Comparison of ENCODE assay signal across 7 cellular contexts in the genomic region with DNA sequence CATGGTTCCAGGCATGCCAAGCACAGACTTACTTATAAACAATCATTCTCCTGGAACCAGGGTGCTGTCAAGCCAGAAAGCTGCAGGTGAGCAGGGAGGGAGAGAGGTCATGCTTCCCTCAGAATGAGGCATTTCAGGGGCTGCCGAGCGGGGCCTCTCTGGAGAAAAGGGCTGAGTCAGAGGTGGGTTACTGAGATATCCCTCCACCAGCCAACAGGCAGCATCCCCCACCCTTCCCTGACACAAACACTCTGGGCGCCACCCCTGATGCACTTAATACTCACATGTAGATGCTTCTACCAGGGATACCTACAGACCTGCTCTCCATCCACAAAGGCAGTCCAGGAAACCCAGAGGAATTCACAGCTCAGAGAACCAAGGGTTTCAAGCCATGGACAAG. TPM values are rescaled to one million over a fixed set of nuclear protein-coding genes. Genes with fewer than 3 reads are reported as not detected.
DNase-seq lines count a peak whose midpoint lies in the region; ATAC-seq and TF ChIP-seq lines count a peak whose summit lies in the region.

No MANE protein-coding gene starts in this region.

- H3K36me3 ChIP-seq in HUES6 (ENCODE audit: control insufficient read depth, insufficient read depth, low read length) (peaks cover 8% of the 10 kb centered on the region), spleen (peaks cover 0 to 30% (median 1%) of the 10 kb centered on the region in 6 donors)

- POLR2A ChIA-PET in activated CD4-positive, alpha-beta memory T cell treated with anti-CD3 and anti-CD28 coated beads for 36 hours (lab: Charles Lee), result interaction anchor here (0.5 kb wide), 1 partner anchor 46 kb away, joined by 3 read pairs; no protein-coding TSS in a partner anchor

- no peak for ATAC-seq in right cardiac atrium

- H3K27ac ChIP-seq in HUES6 (ENCODE audit: low read depth, low read length), result no peak overlapping the region; the same call in 1 of the 2 replicates
- peak overlapping the region; percentile 97 for H3K27ac ChIP-seq in right cardiac atrium (ENCODE audit: low read length)
- peak overlapping the region; percentile 89 to 97 (median 95) for H3K27ac ChIP-seq in spleen

- H3K4me1 ChIP-seq in HUES6 (ENCODE audit: control insufficient read depth, insufficient read depth, low read length) (peaks cover 42% of the 10 kb centered on the region), right cardiac atrium (ENCODE audit: control insufficient read depth, insufficient read depth, low read length) (peaks cover 22% of the 10 kb centered on the region), spleen (peaks cover 70 to 100% (median 96%) of the 10 kb centered on the region in 6 donors)

- H3K4me3 ChIP-seq in HUES6 (ENCODE audit: low read depth, low read length), result no peak overlapping the region
- no peak overlapping the region for H3K4me3 ChIP-seq in right cardiac atrium (ENCODE audit: low read length)
- H3K4me3 ChIP-seq in spleen, result peak overlapping the region in 1 of 8 donors; percentile 67

- H3K27me3 ChIP-seq in HUES6 (ENCODE audit: control insufficient read depth, insufficient read depth, low read length), result no peaks in the 10 kb centered on the region
- no peaks in the 10 kb centered on the region for H3K27me3 ChIP-seq in right cardiac atrium (ENCODE audit: control insufficient read depth, insufficient read depth)
- H3K27me3 ChIP-seq in spleen (replicated peaks in 1 of 7), result no peaks in the 10 kb centered on the region

- no peaks in the 10 kb centered on the region for H3K9me3 Mint-ChIP-seq in activated CD4-positive, alpha-beta memory T cell treated with anti-CD3 and anti-CD28 coated beads for 36 hours

- H3K4me1 Mint-ChIP-seq in activated CD4-positive, alpha-beta memory T cell treated with anti-CD3 and anti-CD28 coated beads for 36 hours (ENCODE audit: low read depth), result peaks cover 60% of the 10 kb centered on the region

- peak overlapping the region; percentile 56 for H3K9ac ChIP-seq in HUES6 (ENCODE audit: low read length)

- 84% methylated on average over 3 of the region's 3 CpGs for WGBS in right cardiac atrium
- WGBS in spleen, 5 donors, result 69 to 80% (median 73%) methylated on average over 3 of the region's 3 CpGs

- no peak for TF ChIP-seq CTCF in spleen (IDR thresholded peaks at IDR 0.05 in 8 of 11, conservative IDR thresholded peaks at IDR 0.05 in 3 of 11)

- intact Hi-C loops in activated CD4-positive, alpha-beta memory T cell treated with anti-CD3 and anti-CD28 coated beads for 36 hours (cut with micrococcal nuclease), result no loop called here
- intact Hi-C loops in right cardiac atrium (cut with DNase I) (no loop called here), spleen (cut with DNase I; ENCODE audit: low total_unique reads) (no loop called here)

- H3K36me3 Mint-ChIP-seq in activated CD4-positive, alpha-beta memory T cell treated with anti-CD3 and anti-CD28 coated beads for 36 hours, result peaks cover 4% of the 10 kb centered on the region

- no peak overlapping the region for H3K4me3 Mint-ChIP-seq in activated CD4-positive, alpha-beta memory T cell treated with anti-CD3 and anti-CD28 coated beads for 36 hours

- CTCF ChIA-PET in activated CD4-positive, alpha-beta memory T cell treated with anti-CD3 and anti-CD28 coated beads for 36 hours (lab: Charles Lee), result interaction anchor here (1.0 kb wide), 1 partner anchor 30 kb away, joined by 5 read pairs; no protein-coding TSS in a partner anchor

- no peak for TF ChIP-seq POLR2A in spleen (IDR thresholded peaks at IDR 0.05)

- H3K27me3 Mint-ChIP-seq in activated CD4-positive, alpha-beta memory T cell treated with anti-CD3 and anti-CD28 coated beads for 36 hours, result no peaks in the 10 kb centered on the region

- H3K9me3 ChIP-seq in HUES6 (ENCODE audit: control insufficient read depth, insufficient read depth, low read depth, low read length) (no peaks in the 10 kb centered on the region), right cardiac atrium (ENCODE audit: control insufficient read depth, low read length) (no peaks in the 10 kb centered on the region), spleen (no peaks in the 10 kb centered on the region)

- no peak for DNase-seq in activated CD4-positive, alpha-beta memory T cell treated with anti-CD3 and anti-CD28 coated beads for 36 hours
- DNase-seq in right cardiac atrium, result peak in 1 of 3 donors; percentile 44
- no peak for DNase-seq in spleen
- no peak for DNase-seq in T1000 (lab: John Stamatoyannopoulos, UW)
- no peak for DNase-seq in effector CD8-positive, alpha-beta T cell (lab: John Stamatoyannopoulos, UW)
- no peak for DNase-seq in NK-92 (lab: John Stamatoyannopoulos, UW; ENCODE audit: unreplicated experiment)

- H3K27ac Mint-ChIP-seq in activated CD4-positive, alpha-beta memory T cell treated with anti-CD3 and anti-CD28 coated beads for 36 hours, result peak overlapping the region; percentile 98

RNA-seq across cellular contexts. Expression of a gene that starts 13.1 kb away (rescaled TPM):
- total RNA-seq in activated CD4-positive, alpha-beta memory T cell treated with anti-CD3 and anti-CD28 coated beads for 36 hours, result 10 to 100 TPM; 57.3 to 57.4 TPM
- 10 to 100 TPM; 66.7 to 85.0 (median 73.7) TPM for total RNA-seq in right cardiac atrium
- 54.8 TPM for polyA plus RNA-seq in right cardiac atrium
- 10 to 100 TPM; 43.3 to 79.2 (median 55.3) TPM for total RNA-seq in spleen
- polyA plus RNA-seq in spleen, result 10 to 100 TPM; 13.7 to 37.4 (median 14.8) TPM

RNA-seq across cellular contexts. Expression of a gene that starts 25.1 kb away (rescaled TPM):
- total RNA-seq in activated CD4-positive, alpha-beta memory T cell treated with anti-CD3 and anti-CD28 coated beads for 36 hours, result 10 to 100 TPM; 46.0 to 47.0 TPM
- total RNA-seq in right cardiac atrium (10 to 100 TPM; 70.9 to 76.4 (median 73.5) TPM), spleen (10 to 100 TPM; 42.9 to 62.2 (median 49.0) TPM)
- polyA plus RNA-seq in right cardiac atrium (121 TPM), spleen (10 to 100 TPM; 65.1 to 87.6 (median 86.6) TPM)

RNA-seq across cellular contexts. Expression of a gene that starts 49.2 kb away (rescaled TPM):
- 10 to 100 TPM; 11.6 to 12.8 TPM for total RNA-seq in activated CD4-positive, alpha-beta memory T cell treated with anti-CD3 and anti-CD28 coated beads for 36 hours
- total RNA-seq in right cardiac atrium, result 10 to 100 TPM; 11.5 to 14.0 (median 13.1) TPM
- polyA plus RNA-seq in right cardiac atrium, result 17.4 TPM
- 10 to 100 TPM; 31.1 to 77.4 (median 43.7) TPM for total RNA-seq in spleen
- 10 to 100 TPM; 17.2 to 45.1 (median 37.4) TPM for polyA plus RNA-seq in spleen
